In genomic region chr6:2658788-2659187, GRCh38 we compare ENCODE assay signal across 9 cellular contexts.
DNase-seq lines count a peak whose midpoint lies in the region; ATAC-seq, FAIRE-seq and TF ChIP-seq lines count a peak whose summit lies in the region.
"Had no signal": no experiment of that assay in that cellular context is flagged by ENCODE, and none has a peak within 500 bp of the region (broad histone marks: within the 10 kb centered on the region; RNA-seq: fewer than 3 reads in every experiment).

No MANE protein-coding gene starts in this region.

- no peak for TF ChIP-seq CTCF in chondrocyte (IDR thresholded peaks at IDR 0.05)
- TF ChIP-seq CTCF in tibial artery (IDR thresholded peaks at IDR 0.05), result no peak

- H3K27ac ChIP-seq in epithelial cell of prostate (peak overlapping the region; percentile 72), tibial artery (no peak overlapping the region), aorta (ENCODE audit: low read depth in 1 of 2, low read length in 2 of 2) (no peak overlapping the region)

- no peak for FAIRE-seq in GM12891 (lab: Jason Lieb, UNC)

- no peak for DNase-seq in GM12891 (ENCODE audit: insufficient read length, low spot score)
- DNase-seq in epithelial cell of prostate (ENCODE audit: low read depth, low spot score), result peak; percentile 86
- DNase-seq in chondrocyte (ENCODE audit: low spot score), result no peak
- no peak for DNase-seq in tibial artery
- DNase-seq in cerebellar cortex (ENCODE audit: low spot score), result no peak
- no peak for DNase-seq in aorta
- DNase-seq: NCI-H1048 had no signal

- H3K36me3 Mint-ChIP-seq in chondrocyte (ENCODE audit: low read depth), result no peaks in the 10 kb centered on the region

- no peak overlapping the region for H3K4me3 ChIP-seq in tibial artery
- H3K4me3 ChIP-seq in aorta (ENCODE audit: low read length in 2 of 2), result no peak overlapping the region

- H3K36me3 ChIP-seq in tibial artery (no peaks in the 10 kb centered on the region), aorta (ENCODE audit: control insufficient read depth in 1 of 2, insufficient read depth in 2 of 2, low read length in 1 of 2) (no peaks in the 10 kb centered on the region)

- no peaks in the 10 kb centered on the region for H3K27me3 ChIP-seq in tibial artery
- H3K27me3 ChIP-seq in aorta (ENCODE audit: control insufficient read depth in 1 of 2, insufficient read depth in 2 of 2, low read length in 1 of 2), result no peaks in the 10 kb centered on the region

- intact Hi-C loops in tibial artery (cut with DNase I; ENCODE audit: low total_unique reads), result no loop called here
- intact Hi-C loops in aorta (cut with DNase I), result no loop called here

- ATAC-seq in GM21529 (IDR thresholded peaks at IDR 0.05; ENCODE audit: unreplicated experiment) (peak; percentile 85), HG03469 (IDR thresholded peaks at IDR 0.05; ENCODE audit: unreplicated experiment) (peak; percentile 83), aorta (ENCODE audit: low FRiP score) (no peak)

- H3K27ac Mint-ChIP-seq in chondrocyte (ENCODE audit: unreplicated experiment), result no peak overlapping the region

- peaks cover 1% of the 10 kb centered on the region for H3K9me3 Mint-ChIP-seq in chondrocyte (ENCODE audit: low read depth)

- H3K4me3 Mint-ChIP-seq in chondrocyte (ENCODE audit: unreplicated experiment), result no peak overlapping the region

- H3K4me1 ChIP-seq in tibial artery (peaks cover 0 to 7% (median 3%) of the 10 kb centered on the region in 4 donors), aorta (ENCODE audit: control insufficient read depth in 1 of 2, insufficient read depth in 2 of 2, low read length in 2 of 2) (no peaks in the 10 kb centered on the region)

- H3K9me3 ChIP-seq in tibial artery (no peaks in the 10 kb centered on the region), aorta (ENCODE audit: control insufficient read depth, low read length) (no peaks in the 10 kb centered on the region)

- WGBS in aorta, 2 donors, result 92% methylated on average over 5 of the region's 5 CpGs

- no peak for TF ChIP-seq POLR2A in GM12891 (IDR thresholded peaks at IDR 0.05; ENCODE audit: low read depth, low read length)

- H3K4me1 Mint-ChIP-seq in chondrocyte (ENCODE audit: low read depth), result peaks cover 22% of the 10 kb centered on the region

- no peaks in the 10 kb centered on the region for H3K27me3 Mint-ChIP-seq in chondrocyte (ENCODE audit: low read depth)

TF ChIP-seq in GM12891, 5 proteins besides CTCF, POLR2A, EP300 and RAD21:
- no peak for TF ChIP-seq TAF1 (IDR thresholded peaks at IDR 0.05; ENCODE audit: low read depth, low read length)
- TF ChIP-seq POU2F2 (IDR thresholded peaks at IDR 0.05; ENCODE audit: low read depth, low read length), result peak; percentile 68; the same call in 1 of the 2 replicates
- TF ChIP-seq SPI1 (IDR thresholded peaks at IDR 0.05; ENCODE audit: low read depth, low read length), result peak; percentile 100
- TF ChIP-seq PAX5 (IDR thresholded peaks at IDR 0.05; ENCODE audit: insufficient read depth, low read length, severe bottlenecking), result peak; percentile 97
- no peak for TF ChIP-seq POLR2AphosphoS5 (IDR thresholded peaks at IDR 0.05; ENCODE audit: low read depth, low read length)
TF ChIP-seq in GM12891: peak in this region for 3.
